Comparison of ENCODE assay signal across 8 cellular contexts in the genomic region with DNA sequence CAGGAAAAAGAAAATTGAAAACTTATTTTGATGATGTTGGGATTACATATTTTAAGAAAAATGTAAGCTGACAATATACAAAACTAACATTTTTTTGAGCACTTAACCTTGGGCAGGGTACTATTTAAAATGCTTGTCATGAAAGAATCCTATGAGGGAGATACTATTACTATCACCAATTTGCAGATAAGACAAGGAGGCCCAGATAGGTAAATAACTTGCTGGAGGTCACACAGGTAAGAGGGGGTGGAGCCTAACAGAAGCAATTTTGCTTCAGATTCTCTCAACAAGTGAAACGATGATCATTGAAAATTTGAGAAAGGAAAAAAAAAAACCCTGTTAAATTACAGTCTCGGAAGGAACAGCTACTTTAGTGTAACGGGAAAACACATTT. TPM values are rescaled to one million over a fixed set of nuclear protein-coding genes. Genes with fewer than 3 reads are reported as not detected.
A peak's percentile ranks its signal among the peaks of the same experiment; 100 is the strongest.
DNase-seq lines count a peak whose midpoint lies in the region; ATAC-seq, FAIRE-seq and TF ChIP-seq lines count a peak whose summit lies in the region.

No MANE protein-coding gene starts in this region.

- peaks cover 98% of the 10 kb centered on the region for H3K79me2 ChIP-seq in K562 (ENCODE audit: control insufficient read depth, insufficient read depth, low read length)

- H2AFZ ChIP-seq in K562 (ENCODE audit: low read depth, low read length): no peak overlapping the region

- TF ChIP-seq CTCF in BE2C (IDR thresholded peaks at IDR 0.05; ENCODE audit: low read depth, low read length) (no peak), K562 (IDR thresholded peaks at IDR 0.05 in 2 of 3, conservative IDR thresholded peaks at IDR 0.05 in 1 of 3; ENCODE audit: insufficient read depth in 2 of 3, low read depth in 1 of 3, low read length in 3 of 3) (no peak), mesothelial cell of epicardium (IDR thresholded peaks at IDR 0.05; ENCODE audit: unreplicated experiment) (no peak)

- no peak for FAIRE-seq in K562 (lab: Jason Lieb, UNC)

- peak overlapping the region; percentile 94 for H3K27ac Mint-ChIP-seq in mesothelial cell of epicardium

- TF ChIP-seq RAD21 in K562 (CRISPR knock-in tag; conservative IDR thresholded peaks at IDR 0.05 in 1 of 2, IDR thresholded peaks at IDR 0.05 in 1 of 2): no peak

- peak overlapping the region; percentile 89 for H3K4me3 Mint-ChIP-seq in mesothelial cell of epicardium

- peaks cover 4% of the 10 kb centered on the region for H3K9me3 Mint-ChIP-seq in mesothelial cell of epicardium

- H3K36me3 ChIP-seq in BE2C (peaks cover 37% of the 10 kb centered on the region), HUES6 (ENCODE audit: control insufficient read depth, insufficient read depth, low read length) (peaks cover 44% of the 10 kb centered on the region), K562 (ENCODE audit: control insufficient read depth, insufficient read depth, low read length) (peaks cover 60% of the 10 kb centered on the region)

- H3K27me3 ChIP-seq in BE2C: no peaks in the 10 kb centered on the region
- H3K27me3 ChIP-seq in HUES6 (ENCODE audit: control insufficient read depth, insufficient read depth, low read length): no peaks in the 10 kb centered on the region
- H3K27me3 ChIP-seq in K562 (ENCODE audit: control insufficient read depth in 2 of 2, insufficient read depth in 2 of 2, low read length in 2 of 2): no peaks in the 10 kb centered on the region

- CTCF ChIA-PET in K562 (lab: Yijun Ruan, JAX; ENCODE audit: low intra/inter-chr PET ratio): no interaction called here

- BruUV-seq in K562 (replicated peaks; lab: Mats Ljungman, UMichigan): no TSS peak

- DNase-seq in BE2C: no peak
- DNase-seq in K562 (ENCODE audit: extremely low read depth in 1 of 4, low spot score in 3 of 4): peak in 1 of 4 experiments; percentile 31
- no peak for DNase-seq in mesothelial cell of epicardium (ENCODE audit: low spot score in 2 of 2, unreplicated experiment in 2 of 2)
- no peak for DNase-seq in Kasumi-1 (lab: John Stamatoyannopoulos, UW)
- no peak for DNase-seq in NCI-H2081 (lab: John Stamatoyannopoulos, UW)
- no peak for DNase-seq in left colon

- H3K27ac ChIP-seq in HUES6 (ENCODE audit: low read depth, low read length): no peak overlapping the region
- peak overlapping the region; percentile 99 for H3K27ac ChIP-seq in K562 (ENCODE audit: extremely low read depth, low read depth, low read length)

- H3K27me3 Mint-ChIP-seq in mesothelial cell of epicardium (ENCODE audit: low read depth): no peaks in the 10 kb centered on the region

- H3K4me1 Mint-ChIP-seq in mesothelial cell of epicardium: peaks cover 35% of the 10 kb centered on the region

- H4K20me1 ChIP-seq in K562 (replicated peaks; ENCODE audit: control insufficient read depth, insufficient read depth, low read length): peaks cover 17% of the 10 kb centered on the region

- no peaks in the 10 kb centered on the region for H3K4me1 ChIP-seq in BE2C
- H3K4me1 ChIP-seq in HUES6 (ENCODE audit: control insufficient read depth, insufficient read depth, low read length): no peaks in the 10 kb centered on the region; the same call in 1 of the 2 replicates
- H3K4me1 ChIP-seq in K562 (replicated peaks in 1 of 2; ENCODE audit: control insufficient read depth in 2 of 2, insufficient read depth in 2 of 2, low read length in 2 of 2): peaks cover 3 to 12% of the 10 kb centered on the region in 2 experiments; a peak in 3 of 5 replicates

- no peaks in the 10 kb centered on the region for H3K9me3 ChIP-seq in BE2C
- H3K9me3 ChIP-seq in HUES6 (ENCODE audit: control insufficient read depth, insufficient read depth, low read depth, low read length): no peaks in the 10 kb centered on the region
- H3K9me3 ChIP-seq in K562 (replicated peaks; ENCODE audit: control insufficient read depth, insufficient read depth, low read depth, low read length): peaks cover 10% of the 10 kb centered on the region; the same call in 1 of the 2 replicates

- no peak for TF ChIP-seq POLR2A in K562 (conservative IDR thresholded peaks at IDR 0.05)

- 0% methylated on average over 3 of the region's 3 CpGs for WGBS in K562 (ENCODE audit: insufficient coverage, low coverage, missing lambda C conversion rate)

- ATAC-seq in K562 (no peak), left colon (no peak), HG03159 (IDR thresholded peaks at IDR 0.05; ENCODE audit: unreplicated experiment) (no peak)

- H3K36me3 Mint-ChIP-seq in mesothelial cell of epicardium: peaks cover 20% of the 10 kb centered on the region

- intact Hi-C loops in K562 (cut with micrococcal nuclease): loop anchor here (5.0 kb wide), 3 partner anchors 138 to 352 kb away; partner anchors contain the start of gene IFNGR2
- intact Hi-C loops in left colon (cut with DNase I, micrococcal nuclease): no loop called here

- H3K9me1 ChIP-seq in K562 (ENCODE audit: control insufficient read depth, insufficient read depth, low read length): no peaks in the 10 kb centered on the region

- in situ Hi-C loops in K562 (cut with MboI): no loop called here

- peak overlapping the region; percentile 94 for H3K4me2 ChIP-seq in K562 (ENCODE audit: insufficient read depth, low read length)

- H3K4me3 ChIP-seq in BE2C (ENCODE audit: low read depth, low read length) (peak overlapping the region; percentile 99), HUES6 (ENCODE audit: low read depth, low read length) (peak overlapping the region; percentile 78), K562 (peak overlapping the region; percentile 71)

- POLR2A ChIA-PET in K562 (lab: Yijun Ruan, JAX): interaction anchor here (0.7 to 6.9 kb wide), 7 partner anchors 9 to 787 kb away, joined by 3 to 99 read pairs (median 7); partner anchors contain the start of gene TMEM50B

- TF ChIP-seq EP300 in K562 (IDR thresholded peaks at IDR 0.05; ENCODE audit: low read length): 0 out of 2 replicates have a peak, but pooled peaks have one; percentile 2

- no peak overlapping the region for H3K9ac ChIP-seq in HUES6 (ENCODE audit: low read length)
- peak overlapping the region in 1 of 2 experiments; percentile 98; a peak in 2 of 4 replicates for H3K9ac ChIP-seq in K562 (ENCODE audit: insufficient read depth in 1 of 2, low read depth in 2 of 2, low read length in 2 of 2)

RNA-seq across cellular contexts. Expression of gene GART, which starts 1.2 kb away (rescaled TPM):
- polyA plus RNA-seq in BE2C (2012; ENCODE audit: insufficient read depth, insufficient read length, low read depth): 100 TPM
- total RNA-seq in K562 (2011; cell fraction: chromatin; rRNA removed; ENCODE audit: low replicate concordance): 282 and 575 TPM in 2 replicates
- total RNA-seq in K562 (2011; cell fraction: nucleolus; rRNA removed): 120 and 142 TPM in 2 replicates
- total RNA-seq in K562 (2011; cell fraction: nucleoplasm; rRNA removed): 254 and 330 TPM in 2 replicates
- total RNA-seq in K562 (2014; rRNA removed): 260 and 356 TPM in 2 replicates
- 349 and 398 TPM in 2 replicates for total RNA-seq in K562 (2014; rRNA removed; fragmentation: Illumina TruSeq; extraction: Trizol)
- 258 and 267 TPM in 2 replicates for total RNA-seq in K562 (2015; rRNA removed; fragmentation: Illumina TruSeq; extraction: Trizol)
- 396 and 415 TPM in 2 replicates for total RNA-seq in K562 (2021)
- polyA plus RNA-seq in K562 (2011; rRNA removed): 100 and 141 TPM in 2 replicates
- polyA plus RNA-seq in K562 (2011; cell fraction: cytosol; rRNA removed): 41.9 and 69.4 TPM in 2 replicates
- 111 and 125 TPM in 2 replicates for polyA plus RNA-seq in K562 (2011; cell fraction: nucleus; rRNA removed)
- 155 and 181 TPM in 2 replicates for polyA plus RNA-seq in K562 (2012)
- 409 and 429 TPM in 2 replicates for polyA plus RNA-seq in K562 (2014; fragmentation: Illumina TruSeq; extraction: Trizol)
- 100 to 1,000 TPM; 276 to 387 TPM for polyA plus RNA-seq in K562 (2014; fragmentation: Nextera tagmentation; extraction: Ambion mirVana)
- polyA plus RNA-seq in K562 (2014; rRNA removed): 230 and 236 TPM in 2 replicates
- 152 and 154 TPM in 2 replicates for polyA minus RNA-seq in K562 (2011; rRNA and poly(A)+ RNA removed)
- polyA minus RNA-seq in K562 (2011; cell fraction: cytosol; rRNA and poly(A)+ RNA removed): 92.6 and 125 TPM in 2 replicates
- 83.7 and 168 TPM in 2 replicates for polyA minus RNA-seq in K562 (2011; cell fraction: nucleus; rRNA and poly(A)+ RNA removed)
- 85.1 to 88.4 TPM (median 85.3 TPM) in 3 replicates for total RNA-seq in mesothelial cell of epicardium
- 10 to 100 TPM; 48.9 to 57.7 TPM for total RNA-seq in left colon

RNA-seq across cellular contexts. Expression of gene SON, which starts 2.1 kb away (rescaled TPM):
- polyA plus RNA-seq in BE2C (2012; ENCODE audit: insufficient read depth, insufficient read length, low read depth): 285 TPM
- 223 and 597 TPM in 2 replicates for total RNA-seq in K562 (2011; cell fraction: chromatin; rRNA removed; ENCODE audit: low replicate concordance)
- 107 and 150 TPM in 2 replicates for total RNA-seq in K562 (2011; cell fraction: nucleolus; rRNA removed)
- total RNA-seq in K562 (2011; cell fraction: nucleoplasm; rRNA removed): 253 and 349 TPM in 2 replicates
- 126 and 185 TPM in 2 replicates for total RNA-seq in K562 (2014; rRNA removed)
- 142 and 149 TPM in 2 replicates for total RNA-seq in K562 (2014; rRNA removed; fragmentation: Illumina TruSeq; extraction: Trizol)
- 120 and 149 TPM in 2 replicates for total RNA-seq in K562 (2015; rRNA removed; fragmentation: Illumina TruSeq; extraction: Trizol)
- total RNA-seq in K562 (2021): 242 and 259 TPM in 2 replicates
- polyA plus RNA-seq in K562 (2011; rRNA removed): 99.1 and 105 TPM in 2 replicates
- polyA plus RNA-seq in K562 (2011; cell fraction: cytosol; rRNA removed): 88.2 and 117 TPM in 2 replicates
- 255 and 309 TPM in 2 replicates for polyA plus RNA-seq in K562 (2011; cell fraction: nucleus; rRNA removed)
- 146 and 246 TPM in 2 replicates for polyA plus RNA-seq in K562 (2012)
- polyA plus RNA-seq in K562 (2014; fragmentation: Illumina TruSeq; extraction: Trizol): 173 and 203 TPM in 2 replicates
- polyA plus RNA-seq in K562 (2014; fragmentation: Nextera tagmentation; extraction: Ambion mirVana): 100 to 1,000 TPM; 195 to 742 TPM
- polyA plus RNA-seq in K562 (2014; rRNA removed): 97.6 and 187 TPM in 2 replicates
- polyA minus RNA-seq in K562 (2011; rRNA and poly(A)+ RNA removed): 241 and 277 TPM in 2 replicates
- polyA minus RNA-seq in K562 (2011; cell fraction: cytosol; rRNA and poly(A)+ RNA removed): 183 and 187 TPM in 2 replicates
- 121 and 212 TPM in 2 replicates for polyA minus RNA-seq in K562 (2011; cell fraction: nucleus; rRNA and poly(A)+ RNA removed)
- total RNA-seq in mesothelial cell of epicardium: 427 to 437 TPM (median 428 TPM) in 3 replicates
- 100 to 1,000 TPM; 202 to 213 TPM for total RNA-seq in left colon

RNA-seq across cellular contexts. Expression of gene DONSON, which starts 47.8 kb away (rescaled TPM):
- 16.3 TPM for polyA plus RNA-seq in BE2C (2012; ENCODE audit: insufficient read depth, insufficient read length, low read depth)
- total RNA-seq in K562 (2011; cell fraction: chromatin; rRNA removed; ENCODE audit: low replicate concordance): 58.1 and 105 TPM in 2 replicates
- 39.5 and 39.6 TPM in 2 replicates for total RNA-seq in K562 (2011; cell fraction: nucleolus; rRNA removed)
- total RNA-seq in K562 (2011; cell fraction: nucleoplasm; rRNA removed): 51.0 and 57.4 TPM in 2 replicates
- total RNA-seq in K562 (2014; rRNA removed): 56.5 and 62.6 TPM in 2 replicates
- total RNA-seq in K562 (2014; rRNA removed; fragmentation: Illumina TruSeq; extraction: Trizol): 91.0 and 91.4 TPM in 2 replicates
- total RNA-seq in K562 (2015; rRNA removed; fragmentation: Illumina TruSeq; extraction: Trizol): 72.4 and 72.6 TPM in 2 replicates
- 53.0 and 54.1 TPM in 2 replicates for total RNA-seq in K562 (2021)
- 114 and 124 TPM in 2 replicates for polyA plus RNA-seq in K562 (2011; rRNA removed)
- polyA plus RNA-seq in K562 (2011; cell fraction: cytosol; rRNA removed): 47.7 and 55.4 TPM in 2 replicates
- polyA plus RNA-seq in K562 (2011; cell fraction: nucleus; rRNA removed): 75.8 and 110 TPM in 2 replicates
- polyA plus RNA-seq in K562 (2012): 71.9 and 112 TPM in 2 replicates
- 75.8 and 80.1 TPM in 2 replicates for polyA plus RNA-seq in K562 (2014; fragmentation: Illumina TruSeq; extraction: Trizol)
- polyA plus RNA-seq in K562 (2014; fragmentation: Nextera tagmentation; extraction: Ambion mirVana): 10 to 100 TPM; 26.7 to 30.6 TPM
- 61.4 and 68.9 TPM in 2 replicates for polyA plus RNA-seq in K562 (2014; rRNA removed)
- 102 and 112 TPM in 2 replicates for polyA minus RNA-seq in K562 (2011; rRNA and poly(A)+ RNA removed)
- 31.9 and 51.6 TPM in 2 replicates for polyA minus RNA-seq in K562 (2011; cell fraction: cytosol; rRNA and poly(A)+ RNA removed)
- 21.3 and 41.1 TPM in 2 replicates for polyA minus RNA-seq in K562 (2011; cell fraction: nucleus; rRNA and poly(A)+ RNA removed)
- total RNA-seq in mesothelial cell of epicardium: 16.4 to 21.8 TPM (median 20.0 TPM) in 3 replicates
- total RNA-seq in left colon: 1 to 10 TPM; 7.3 to 7.6 TPM

RNA-seq across cellular contexts. Expression of gene DNAJC28, which starts 49.2 kb away (rescaled TPM):
- not detected for polyA plus RNA-seq in BE2C (2012; ENCODE audit: insufficient read depth, insufficient read length, low read depth)
- 1.8 and 5.7 TPM in 2 replicates for total RNA-seq in K562 (2011; cell fraction: chromatin; rRNA removed; ENCODE audit: low replicate concordance)
- 1.7 and 2.5 TPM in 2 replicates for total RNA-seq in K562 (2011; cell fraction: nucleolus; rRNA removed)
- total RNA-seq in K562 (2011; cell fraction: nucleoplasm; rRNA removed): 1.8 and 2.3 TPM in 2 replicates
- total RNA-seq in K562 (2014; rRNA removed): 0.53 and 1.6 TPM in 2 replicates
- total RNA-seq in K562 (2014; rRNA removed; fragmentation: Illumina TruSeq; extraction: Trizol): 1.1 and 1.4 TPM in 2 replicates
- 0.72 and 1.2 TPM in 2 replicates for total RNA-seq in K562 (2015; rRNA removed; fragmentation: Illumina TruSeq; extraction: Trizol)
- total RNA-seq in K562 (2021): 0.49 and 0.82 TPM in 2 replicates
- polyA plus RNA-seq in K562 (2011; rRNA removed): 1.4 and 2.0 TPM in 2 replicates
- polyA plus RNA-seq in K562 (2011; cell fraction: cytosol; rRNA removed): 0.24 and 0.29 TPM in 2 replicates
- polyA plus RNA-seq in K562 (2011; cell fraction: nucleus; rRNA removed): 0.43 and 0.44 TPM in 2 replicates
- 0.39 and 0.74 TPM in 2 replicates for polyA plus RNA-seq in K562 (2012)
- polyA plus RNA-seq in K562 (2014; fragmentation: Illumina TruSeq; extraction: Trizol): 0.68 and 0.91 TPM in 2 replicates
- under 1 TPM; 0.75 to 0.92 TPM for polyA plus RNA-seq in K562 (2014; fragmentation: Nextera tagmentation; extraction: Ambion mirVana)
- 1.3 and 2.5 TPM in 2 replicates for polyA plus RNA-seq in K562 (2014; rRNA removed)
- polyA minus RNA-seq in K562 (2011; rRNA and poly(A)+ RNA removed): 1.7 and 3.1 TPM in 2 replicates
- 0.48 TPM in 1 of 2 replicates, not detected in the other for polyA minus RNA-seq in K562 (2011; cell fraction: cytosol; rRNA and poly(A)+ RNA removed)
- 1.1 and 2.6 TPM in 2 replicates for polyA minus RNA-seq in K562 (2011; cell fraction: nucleus; rRNA and poly(A)+ RNA removed)
- 2.6 to 3.1 TPM (median 2.8 TPM) in 3 replicates for total RNA-seq in mesothelial cell of epicardium
- total RNA-seq in left colon: 1 to 10 TPM; 2.5 to 4.0 TPM
